Comparison of ENCODE assay signal across 8 cellular contexts in genomic region chr5:50958852-50959457, GRCh38.
DNase-seq lines count a peak whose midpoint lies in the region; ATAC-seq, FAIRE-seq and TF ChIP-seq lines count a peak whose summit lies in the region.

No MANE protein-coding gene starts in this region.

- H3K79me2 ChIP-seq in GM12878 (ENCODE audit: control insufficient read depth, insufficient read depth, low read length), result no peaks in the 10 kb centered on the region

- CTCF ChIA-PET in GM12878 (lab: Yijun Ruan, JAX), result interaction anchor here (0.6 to 3.0 kb wide), 18 partner anchors 8 to 1957 kb away, joined by 3 to 38 read pairs (median 3); no protein-coding TSS in a partner anchor

- no TSS peak for BruUV-seq in GM12878 (replicated peaks; lab: Mats Ljungman, UMichigan)

- peak; percentile 60 for TF ChIP-seq RAD21 in GM12878 (IDR thresholded peaks at IDR 0.05; ENCODE audit: insufficient read depth, low read depth, low read length)
- TF ChIP-seq RAD21 in liver (IDR thresholded peaks at IDR 0.05), result peak; percentile 83 to 87

- TF ChIP-seq POLR2A in GM12878 (IDR thresholded peaks at IDR 0.05; ENCODE audit: low read depth, low read length), result no peak

- H3K27ac ChIP-seq in GM12878 (ENCODE audit: control insufficient read depth, insufficient read depth) (no peak overlapping the region), liver (ENCODE audit: low read depth in 1 of 2, low read length in 2 of 2) (no peak overlapping the region)

- H3K9me3 ChIP-seq in GM12878 (replicated peaks; ENCODE audit: control insufficient read depth, insufficient read depth, low read length), result no peaks in the 10 kb centered on the region
- H3K9me3 ChIP-seq in liver (ENCODE audit: control insufficient read depth in 4 of 4, low read length in 3 of 4), result no peaks in the 10 kb centered on the region

- no peak for TF ChIP-seq EP300 in GM12878 (IDR thresholded peaks at IDR 0.05; ENCODE audit: borderline replicate concordance in 1 of 2, control insufficient read depth in 1 of 2, low read depth in 2 of 2, low read length in 2 of 2)

- H3K27me3 ChIP-seq in GM12878 (replicated peaks in 1 of 2; ENCODE audit: control insufficient read depth in 2 of 2, insufficient read depth in 2 of 2, low read length in 1 of 2) (peaks cover 0 to 6% of the 10 kb centered on the region in 2 experiments; a peak in 2 of 4 replicates), liver (ENCODE audit: control insufficient read depth in 4 of 4, insufficient read depth in 4 of 4, low read length in 3 of 4) (peaks cover 0 to 4% (median 3%) of the 10 kb centered on the region in 4 donors)

- in situ Hi-C loops in Caki2 (cut with HindIII; ENCODE audit: low pct_unique_long_range_greater_than_20kb, low sequenced_read_pairs) (no loop called here), GM12878 (cut with MboI) (no loop called here)

- intact Hi-C loops in GM12878 (cut with micrococcal nuclease; ENCODE audit: unreplicated experiment), result no loop called here

- H3K36me3 ChIP-seq in GM12878 (ENCODE audit: control insufficient read depth in 2 of 2, insufficient read depth in 2 of 2, low read length in 1 of 2) (no peaks in the 10 kb centered on the region), liver (ENCODE audit: control insufficient read depth in 4 of 4, insufficient read depth in 3 of 4, low read depth in 1 of 4, low read length in 3 of 4) (no peaks in the 10 kb centered on the region)

- TF ChIP-seq CTCF in GM12878 (IDR thresholded peaks at IDR 0.05 in 2 of 3, conservative IDR thresholded peaks at IDR 0.05 in 1 of 3; ENCODE audit: control insufficient read depth in 2 of 3, extremely low read depth in 1 of 3, insufficient read depth in 1 of 3, low read depth in 3 of 3, low read length in 3 of 3), result peak; percentile 51 to 61 (median 53); a peak in 4 of 6 replicates
- TF ChIP-seq CTCF in liver (IDR thresholded peaks at IDR 0.05; ENCODE audit: low read depth, low read length, missing input control), result peak; percentile 59

- FAIRE-seq in GM19239 (lab: Jason Lieb, UNC) (peak; percentile 54), GM12878 (lab: Jason Lieb, UNC) (no peak)

- SMC1A ChIA-PET in GM12878 (lab: Charles Lee; ENCODE audit: uncharacterized antibody, unreplicated experiment), result interaction anchor here (0.7 to 1.7 kb wide), 7 partner anchors 9 to 1698 kb away, joined by 3 to 6 read pairs (median 4); no protein-coding TSS in a partner anchor

- H3K9ac ChIP-seq in GM12878 (ENCODE audit: control insufficient read depth, insufficient read depth, low read length), result no peak overlapping the region
- H3K9ac ChIP-seq in liver (ENCODE audit: low read depth in 1 of 2, low read length in 2 of 2), result peak overlapping the region in 1 of 2 donors; percentile 39

- DNase-seq in Caki2 (ENCODE audit: low read depth), result peak; percentile 25
- no peak for DNase-seq in GM19239 (ENCODE audit: insufficient read length, low spot score)
- peak; percentile 29 for DNase-seq in NCI-H2029 treated with DMSO at 0.1 percent for 48 hours (lab: John Stamatoyannopoulos, UW)
- DNase-seq in GM12878 (ENCODE audit: low read depth, low spot score), result no peak

- H3K4me2 ChIP-seq in GM12878 (ENCODE audit: control insufficient read depth, insufficient read depth), result no peak overlapping the region

- ATAC-seq in GM12878 (peak; percentile 58), HG02870 (IDR thresholded peaks at IDR 0.05; ENCODE audit: unreplicated experiment) (no peak), GM19455 (IDR thresholded peaks at IDR 0.05; ENCODE audit: unreplicated experiment) (no peak), HG02763 (IDR thresholded peaks at IDR 0.05; ENCODE audit: unreplicated experiment) (no peak)

- peaks cover 3% of the 10 kb centered on the region; the same call in 1 of the 2 replicates for H3K4me1 ChIP-seq in GM12878 (ENCODE audit: control insufficient read depth, insufficient read depth, low read length)
- peaks cover 3 to 10% (median 8%) of the 10 kb centered on the region in 4 donors for H3K4me1 ChIP-seq in liver (ENCODE audit: control insufficient read depth in 4 of 4, insufficient read depth in 4 of 4, low read length in 3 of 4)

- no peak overlapping the region for H2AFZ ChIP-seq in GM12878 (ENCODE audit: control insufficient read depth, low read depth, low read length)

- H3K4me3 ChIP-seq in GM12878 (no peak overlapping the region), liver (ENCODE audit: low read depth in 1 of 3, low read length in 3 of 3) (no peak overlapping the region)

- WGBS in GM12878 (ENCODE audit: insufficient coverage, insufficient replicate concordance, low lambda C conversion rate, missing lambda C conversion rate), result 2% methylated on average over 5 of the region's 5 CpGs
- WGBS in liver, result 21% methylated on average over 5 of the region's 5 CpGs

- RAD21 ChIA-PET in GM12878 (lab: Charles Lee; ENCODE audit: unreplicated experiment), result interaction anchor here (1.6 to 2.3 kb wide), 2 partner anchors 20 to 1700 kb away, joined by 5 to 8 read pairs; no protein-coding TSS in a partner anchor

- POLR2A ChIA-PET in GM12878 (lab: Charles Lee), result no interaction called here

- H4K20me1 ChIP-seq in GM12878 (ENCODE audit: control insufficient read depth, insufficient read depth), result no peaks in the 10 kb centered on the region

TF ChIP-seq in GM12878, 131 proteins besides CTCF, POLR2A, EP300 and RAD21 (continues in another document):
- TF ChIP-seq MEF2B (IDR thresholded peaks at IDR 0.05; ENCODE audit: partially characterized antibody, poor library complexity, severe bottlenecking) (no peak), HSF1 (IDR thresholded peaks at IDR 0.05; ENCODE audit: low read depth, low read length) (peak; percentile 98), PAX8 (IDR thresholded peaks at IDR 0.05) (no peak)

TF ChIP-seq in liver, 16 proteins besides CTCF, POLR2A, EP300 and RAD21:
- TF ChIP-seq YY1 (IDR thresholded peaks at IDR 0.05) (peak; percentile 42), RXRA (IDR thresholded peaks at IDR 0.05) (no peak)

Comparison
In these comparisons a context has a peak if more than half of its experiments do, and no peak if none do; other contexts are left out.
1. DNase-seq: peak in Caki2 (single experiment) and NCI-H2029 treated with DMSO at 0.1 percent for 48 hours (single experiment); none in GM19239 (single experiment) and GM12878 (single experiment).